20 cellular contexts compared by ENCODE assay signal in genomic region chr1:17669305-17669704, GRCh38.
DNase-seq lines count a peak whose midpoint lies in the region; ATAC-seq, FAIRE-seq and TF ChIP-seq lines count a peak whose summit lies in the region.
"Had no signal": no experiment of that assay in that cellular context is flagged by ENCODE, and none has a peak within 500 bp of the region (broad histone marks: within the 10 kb centered on the region; RNA-seq: fewer than 3 reads in every experiment).

No MANE protein-coding gene starts in this region.

- no peak overlapping the region for H3K4me3 ChIP-seq in HepG2 (replicated peaks in 1 of 3; ENCODE audit: insufficient read depth in 1 of 3, low read depth in 2 of 3, low read length in 3 of 3)
- H3K4me3 ChIP-seq in right lobe of liver = no peak overlapping the region
- no peak overlapping the region for H3K4me3 ChIP-seq in K562

- H3K4me1 ChIP-seq in HepG2 (ENCODE audit: insufficient read depth, low read length) = no peaks in the 10 kb centered on the region
- H3K4me1 ChIP-seq in right lobe of liver = peaks cover 0 to 4% (median 0%) of the 10 kb centered on the region in 4 donors
- peaks cover 0 to 4% of the 10 kb centered on the region in 2 experiments; a peak in 1 of 5 replicates for H3K4me1 ChIP-seq in K562 (replicated peaks in 1 of 2; ENCODE audit: control insufficient read depth in 2 of 2, insufficient read depth in 2 of 2, low read length in 2 of 2)

- CTCF ChIA-PET in HepG2 (lab: Yijun Ruan, JAX; ENCODE audit: low intra/inter-chr PET ratio, low total read pairs) = no interaction called here
- CTCF ChIA-PET in K562 (lab: Yijun Ruan, JAX; ENCODE audit: low intra/inter-chr PET ratio) = no interaction called here

- FAIRE-seq in HepG2 (lab: Jason Lieb, UNC) = no peak
- FAIRE-seq in K562 (lab: Jason Lieb, UNC) = no peak
- FAIRE-seq: D721Med, GM12892, GM19239 had no signal

- H3K79me2 ChIP-seq in HepG2 (ENCODE audit: insufficient read depth, low read length) (no peaks in the 10 kb centered on the region), K562 (ENCODE audit: control insufficient read depth, insufficient read depth, low read length) (no peaks in the 10 kb centered on the region)

- H3K4me2 ChIP-seq in HepG2 (ENCODE audit: low read depth, low read length) (no peak overlapping the region), K562 (ENCODE audit: insufficient read depth, low read length) (no peak overlapping the region)

- H3K36me3 Mint-ChIP-seq in glutamatergic neuron (ENCODE audit: unreplicated experiment) = no peaks in the 10 kb centered on the region
- H3K36me3 Mint-ChIP-seq in activated naive CD8-positive, alpha-beta T cell treated with anti-CD3 and anti-CD28 coated beads for 36 hours = no peaks in the 10 kb centered on the region
- H3K36me3 Mint-ChIP-seq: CD8-positive, alpha-beta T cell had no signal

- peaks cover 59% of the 10 kb centered on the region; the same call in 1 of the 2 replicates for H4K20me1 ChIP-seq in HepG2 (ENCODE audit: insufficient read depth, low read length)
- peaks cover 14% of the 10 kb centered on the region for H4K20me1 ChIP-seq in K562 (replicated peaks; ENCODE audit: control insufficient read depth, insufficient read depth, low read length)

- peaks cover 52% of the 10 kb centered on the region for H3K4me1 Mint-ChIP-seq in glutamatergic neuron (ENCODE audit: low read depth, unreplicated experiment)
- H3K4me1 Mint-ChIP-seq in activated naive CD8-positive, alpha-beta T cell treated with anti-CD3 and anti-CD28 coated beads for 36 hours = no peaks in the 10 kb centered on the region

- H3K9ac ChIP-seq in HepG2 (ENCODE audit: insufficient read depth, low read depth, low read length) = no peak overlapping the region
- H3K9ac ChIP-seq in K562 (ENCODE audit: insufficient read depth in 1 of 2, low read depth in 2 of 2, low read length in 2 of 2) = no peak overlapping the region

- WGBS in HepG2 (ENCODE audit: low lambda C conversion rate) = 98% methylated on average over 9 of the region's 9 CpGs
- 84% methylated on average over 7 of the region's 9 CpGs for WGBS in right lobe of liver (ENCODE audit: insufficient coverage, low coverage, low lambda C conversion rate, missing lambda C conversion rate)
- 2% methylated on average over 9 of the region's 9 CpGs for WGBS in K562 (ENCODE audit: insufficient coverage, low coverage, missing lambda C conversion rate)

- TF ChIP-seq EP300 in HepG2 (IDR thresholded peaks at IDR 0.05; ENCODE audit: low read depth in 2 of 2, low read length in 2 of 2) = no peak
- no peak for TF ChIP-seq EP300 in HepG2 (CRISPR knock-in tag; IDR thresholded peaks at IDR 0.05; ENCODE audit: borderline replicate concordance)
- TF ChIP-seq EP300 in K562 (IDR thresholded peaks at IDR 0.05; ENCODE audit: low read length) = no peak

- H3K9me3 ChIP-seq in HepG2 (ENCODE audit: low read length) (no peaks in the 10 kb centered on the region), right lobe of liver (no peaks in the 10 kb centered on the region), K562 (replicated peaks; ENCODE audit: control insufficient read depth, insufficient read depth, low read depth, low read length) (no peaks in the 10 kb centered on the region)

- no peak for TF ChIP-seq POLR2A in HepG2 (IDR thresholded peaks at IDR 0.05; ENCODE audit: insufficient read depth in 1 of 2, low read depth in 2 of 2, low read length in 2 of 2)
- no peak for TF ChIP-seq POLR2A in right lobe of liver (IDR thresholded peaks at IDR 0.05)
- TF ChIP-seq POLR2A in K562 (conservative IDR thresholded peaks at IDR 0.05) = no peak

- H3K9me3 Mint-ChIP-seq in glutamatergic neuron (ENCODE audit: unreplicated experiment) = peaks cover 20% of the 10 kb centered on the region
- no peaks in the 10 kb centered on the region for H3K9me3 Mint-ChIP-seq in activated naive CD8-positive, alpha-beta T cell treated with anti-CD3 and anti-CD28 coated beads for 36 hours
- H3K9me3 Mint-ChIP-seq: CD8-positive, alpha-beta T cell had no signal

- BruUV-seq in HepG2 (replicated peaks; lab: Mats Ljungman, UMichigan) = no TSS peak
- BruUV-seq in K562 (replicated peaks; lab: Mats Ljungman, UMichigan) = no TSS peak

- TF ChIP-seq RAD21 in HepG2 (CRISPR knock-in tag; IDR thresholded peaks at IDR 0.05) = no peak
- no peak for TF ChIP-seq RAD21 in K562 (CRISPR knock-in tag; conservative IDR thresholded peaks at IDR 0.05 in 1 of 2, IDR thresholded peaks at IDR 0.05 in 1 of 2)

- no peak for DNase-seq in HepG2 (ENCODE audit: low spot score)
- no peak for DNase-seq in right lobe of liver
- no peak for DNase-seq in K562 (ENCODE audit: extremely low read depth in 1 of 4, low spot score in 3 of 4)
- DNase-seq in glutamatergic neuron = no peak
- no peak for DNase-seq in glomerular visceral epithelial cell (ENCODE audit: extremely low spot score)
- DNase-seq in activated naive CD8-positive, alpha-beta T cell treated with anti-CD3 and anti-CD28 coated beads for 36 hours = no peak
- no peak for DNase-seq in SW480 (ENCODE audit: low spot score)
- DNase-seq: CD8-positive, alpha-beta T cell; COR-L47; DMS79 treated with DMSO at 0.1 percent for 48 hours; EL; GDM1; IMR-90 had no signal

- H2AFZ ChIP-seq in HepG2 (ENCODE audit: low read length) (no peak overlapping the region), K562 (ENCODE audit: low read depth, low read length) (no peak overlapping the region)

- H3K4me3 Mint-ChIP-seq in glutamatergic neuron (ENCODE audit: unreplicated experiment) = no peak overlapping the region
- H3K4me3 Mint-ChIP-seq in activated naive CD8-positive, alpha-beta T cell treated with anti-CD3 and anti-CD28 coated beads for 36 hours = no peak overlapping the region
- H3K4me3 Mint-ChIP-seq: B cell; CD14-positive monocyte; CD8-positive, alpha-beta T cell had no signal

- peaks cover 22% of the 10 kb centered on the region for H3K27me3 Mint-ChIP-seq in glutamatergic neuron (ENCODE audit: unreplicated experiment)
- no peaks in the 10 kb centered on the region for H3K27me3 Mint-ChIP-seq in activated naive CD8-positive, alpha-beta T cell treated with anti-CD3 and anti-CD28 coated beads for 36 hours
- H3K27me3 Mint-ChIP-seq: B cell had no signal

- no peak for TF ChIP-seq CTCF in HepG2 (CRISPR knock-in tag; IDR thresholded peaks at IDR 0.05)
- no peak for TF ChIP-seq CTCF in right lobe of liver (IDR thresholded peaks at IDR 0.05)
- no peak for TF ChIP-seq CTCF in K562 (IDR thresholded peaks at IDR 0.05 in 2 of 3, conservative IDR thresholded peaks at IDR 0.05 in 1 of 3; ENCODE audit: insufficient read depth in 2 of 3, low read depth in 1 of 3, low read length in 3 of 3)
- TF ChIP-seq CTCF in glutamatergic neuron (IDR thresholded peaks at IDR 0.05; ENCODE audit: partially characterized antibody, unreplicated experiment) = no peak

- no peak overlapping the region for H3K27ac ChIP-seq in HepG2 (ENCODE audit: extremely low read length, insufficient read depth, low read length)
- H3K27ac ChIP-seq in right lobe of liver = no peak overlapping the region
- H3K27ac ChIP-seq in K562 (ENCODE audit: extremely low read depth, low read depth, low read length) = no peak overlapping the region
- H3K27ac ChIP-seq: HL-60 had no signal

- in situ Hi-C loops in HepG2 (cut with HindIII; ENCODE audit: extremely low pct_ligation_motif_present, low pct_unique_long_range_greater_than_20kb) (no loop called here), K562 (cut with MboI) (loop anchor here (10.0 kb wide), 2 partner anchors 155 to 905 kb away; no protein-coding TSS in a partner anchor)

- H3K27me3 ChIP-seq in HepG2 (ENCODE audit: control insufficient read depth in 1 of 2, insufficient read depth in 2 of 2, low read length in 2 of 2) (no peaks in the 10 kb centered on the region; a peak in 1 of 5 replicates), right lobe of liver (no peaks in the 10 kb centered on the region), K562 (ENCODE audit: control insufficient read depth in 2 of 2, insufficient read depth in 2 of 2, low read length in 2 of 2) (peaks cover 17 to 62% of the 10 kb centered on the region in 2 experiments)

- H3K36me3 ChIP-seq in HepG2 (replicated peaks in 1 of 2; ENCODE audit: control insufficient read depth in 1 of 2, insufficient read depth in 2 of 2, low read length in 2 of 2) = peaks cover 48 to 87% of the 10 kb centered on the region in 2 experiments
- peaks cover 0 to 86% (median 38%) of the 10 kb centered on the region in 4 donors for H3K36me3 ChIP-seq in right lobe of liver
- H3K36me3 ChIP-seq in K562 (ENCODE audit: control insufficient read depth, insufficient read depth, low read length) = no peaks in the 10 kb centered on the region

- H3K9me1 ChIP-seq in K562 (ENCODE audit: control insufficient read depth, insufficient read depth, low read length) = peaks cover 3% of the 10 kb centered on the region

- POLR2A ChIA-PET in HepG2 (lab: Yijun Ruan, JAX) = no interaction called here
- POLR2A ChIA-PET in K562 (lab: Yijun Ruan, JAX) = interaction anchor here (0.6 to 0.8 kb wide), 2 partner anchors 226 to 438 kb away, joined by 3 to 4 read pairs; partner anchors contain the start of gene IGSF21

- ATAC-seq in HepG2 (no peak), right lobe of liver (no peak), K562 (no peak)
- ATAC-seq: CD8-positive, alpha-beta T cell; HCT116 had no signal

- H3K27ac Mint-ChIP-seq in glutamatergic neuron (ENCODE audit: unreplicated experiment) = peak overlapping the region; percentile 96
- no peak overlapping the region for H3K27ac Mint-ChIP-seq in activated naive CD8-positive, alpha-beta T cell treated with anti-CD3 and anti-CD28 coated beads for 36 hours
- H3K27ac Mint-ChIP-seq: B cell; CD8-positive, alpha-beta T cell had no signal

- intact Hi-C loops in HepG2 (cut with micrococcal nuclease; ENCODE audit: unreplicated experiment) = no loop called here
- intact Hi-C loops in right lobe of liver (cut with DNase I) = no loop called here
- intact Hi-C loops in K562 (cut with micrococcal nuclease) = loop anchor here (10.0 kb wide), 1 partner anchor 435 kb away; the partner anchor contains the start of gene IGSF21

TF ChIP-seq in HepG2, 621 proteins besides CTCF, POLR2A, EP300 and RAD21 (continues in another document):
- TF ChIP-seq ZNF296 (CRISPR knock-in tag; conservative IDR thresholded peaks at IDR 0.05) = no peak

TF ChIP-seq in K562, 482 proteins besides CTCF, POLR2A, EP300 and RAD21 (continues in another document):
- TF ChIP-seq HDAC2 (IDR thresholded peaks at IDR 0.05) (peak; percentile 51; the same call in 1 of the 2 replicates), ARID3A (IDR thresholded peaks at IDR 0.05; ENCODE audit: borderline replicate concordance, low read depth, low read length) (no peak)

Comparison
In these comparisons a context has a peak if more than half of its experiments do, and no peak if none do; other contexts are left out.
1. Of the 241 proteins assayed by ChIP-seq in both HepG2 and K562: peak only in HepG2: none; only in K562: ADNP, HDAC2 and ZFP36; in both: none; in neither: 237; mixed calls (peak in some experiments, not most) for 1.